Comparison of ENCODE assay signal across 11 cellular contexts in the genomic region with DNA sequence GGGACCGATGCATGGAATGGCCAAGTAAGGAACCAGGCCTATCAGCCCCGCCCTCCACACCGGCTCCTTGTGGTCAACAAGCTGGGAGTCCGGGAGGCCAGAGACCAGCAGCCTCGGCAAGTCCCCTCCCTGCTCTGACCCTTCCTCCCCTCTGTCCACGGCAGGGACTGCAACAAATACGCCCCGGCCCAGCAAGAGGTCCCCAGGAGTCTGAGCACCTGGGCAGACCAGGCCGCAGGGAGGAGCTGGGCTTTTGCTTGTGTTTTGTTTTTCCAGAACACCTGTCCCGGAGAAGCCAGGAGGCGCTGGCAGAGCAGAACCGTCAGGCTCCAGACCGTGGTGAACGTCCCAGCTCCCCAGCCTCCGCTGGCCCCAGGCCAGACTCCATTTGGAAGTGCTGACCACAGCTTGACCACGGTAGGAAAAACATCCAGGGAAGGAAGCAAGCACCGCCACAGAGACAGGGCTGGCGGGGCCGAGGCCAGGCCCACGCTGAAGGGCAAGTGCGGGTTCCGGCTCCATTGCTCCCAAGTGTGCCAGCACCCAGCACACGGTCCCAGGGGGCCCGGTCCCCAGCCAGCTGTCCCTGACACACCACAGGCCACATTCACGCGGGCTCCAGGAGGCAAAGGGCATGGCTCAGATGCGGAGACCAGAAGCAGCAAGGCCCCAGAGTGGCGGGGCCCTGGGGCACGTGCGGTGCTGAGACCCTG. TPM values are rescaled to one million over a fixed set of nuclear protein-coding genes. Genes with fewer than 3 reads are reported as not detected.
A peak's percentile ranks its signal among the peaks of the same experiment; 100 is the strongest.
DNase-seq lines count a peak whose midpoint lies in the region; ATAC-seq, FAIRE-seq and TF ChIP-seq lines count a peak whose summit lies in the region.
"Had no signal": no experiment of that assay in that cellular context is flagged by ENCODE, and none has a peak within 500 bp of the region (broad histone marks: within the 10 kb centered on the region; RNA-seq: fewer than 3 reads in every experiment).

No MANE protein-coding gene starts in this region.

- H3K4me2 ChIP-seq in astrocyte (ENCODE audit: low read length) = peak overlapping the region; percentile 80

- intact Hi-C loops in right cardiac atrium (cut with DNase I) (no loop called here), sciatic nerve (cut with DNase I) (no loop called here)

- no peaks in the 10 kb centered on the region for H3K27me3 ChIP-seq in astrocyte (ENCODE audit: insufficient read depth, low read length)
- no peaks in the 10 kb centered on the region for H3K27me3 ChIP-seq in right cardiac atrium (ENCODE audit: control insufficient read depth, insufficient read depth)

- H3K4me3 ChIP-seq in astrocyte (ENCODE audit: insufficient read depth, low read depth, low read length) (peak overlapping the region; percentile 36), right cardiac atrium (ENCODE audit: low read length) (no peak overlapping the region)

- H2AFZ ChIP-seq in astrocyte (ENCODE audit: low read depth, low read length) = no peak overlapping the region

- ATAC-seq in right cardiac atrium (peak; percentile 62 to 71), sciatic nerve (peak; percentile 84), GM19328 (IDR thresholded peaks at IDR 0.05; ENCODE audit: unreplicated experiment) (no peak), GM19455 (IDR thresholded peaks at IDR 0.05; ENCODE audit: unreplicated experiment) (no peak)
- ATAC-seq: stimulated activated naive CD8-positive, alpha-beta T cell treated with anti-CD3 and anti-CD28 coated beads, Interleukin-15, Interleukin-2, amounts not matched to agents 100 U/mL and 50 U/mL, for 24 hours had no signal

- peak; percentile 61 for DNase-seq in H4 (ENCODE audit: low spot score)
- peak; percentile 89 for DNase-seq in astrocyte (ENCODE audit: low read depth)
- peak; percentile 85 to 95 (median 92) for DNase-seq in right cardiac atrium
- DNase-seq in sciatic nerve (ENCODE audit: low spot score) = peak; percentile 90
- no peak for DNase-seq in RPMI8226
- DNase-seq in SK-N-DZ (ENCODE audit: low spot score) = no peak
- DNase-seq: NCI-H1105 treated with DMSO at 0.1 percent for 48 hours; stimulated activated naive CD8-positive, alpha-beta T cell treated with anti-CD3 and anti-CD28 coated beads, Interleukin-15, Interleukin-2, amounts not matched to agents 100 U/mL and 50 U/mL, for 24 hours had no signal

- peaks cover 29% of the 10 kb centered on the region for H3K4me1 Mint-ChIP-seq in astrocyte (ENCODE audit: low read depth, unreplicated experiment)

- H3K9ac ChIP-seq in astrocyte (ENCODE audit: low read length) = peak overlapping the region; percentile 66

- H3K4me1 ChIP-seq in astrocyte (ENCODE audit: insufficient read depth, low read length) = peaks cover 43% of the 10 kb centered on the region
- no peaks in the 10 kb centered on the region for H3K4me1 ChIP-seq in right cardiac atrium (ENCODE audit: control insufficient read depth, insufficient read depth, low read length)

- WGBS in right cardiac atrium = 51% methylated on average over 30 of the region's 30 CpGs

- no peak overlapping the region for H3K27ac Mint-ChIP-seq in astrocyte (ENCODE audit: unreplicated experiment)
- H3K27ac Mint-ChIP-seq: T-helper 1 cell treated with Interleukin-12 subunit alpha and Interleukin-12 subunit beta and Interleukin-4 antibody, amounts not matched to agents 30 μg/mL and 1 μg/mL, for 36 hours had no signal

- peaks cover 57% of the 10 kb centered on the region for H3K79me2 ChIP-seq in astrocyte (ENCODE audit: insufficient read depth, low read length)

- H3K9me3 ChIP-seq in astrocyte (ENCODE audit: insufficient read depth, low read depth, low read length) (no peaks in the 10 kb centered on the region), right cardiac atrium (ENCODE audit: control insufficient read depth, low read length) (no peaks in the 10 kb centered on the region)

- no peaks in the 10 kb centered on the region for H3K9me3 Mint-ChIP-seq in astrocyte (ENCODE audit: unreplicated experiment)
- H3K9me3 Mint-ChIP-seq: T-helper 1 cell treated with Interleukin-12 subunit alpha and Interleukin-12 subunit beta and Interleukin-4 antibody, amounts not matched to agents 30 μg/mL and 1 μg/mL, for 36 hours had no signal

- no peak for FAIRE-seq in astrocyte (lab: Jason Lieb, UNC)

- no peak overlapping the region for H3K4me3 Mint-ChIP-seq in astrocyte (ENCODE audit: unreplicated experiment)
- H3K4me3 Mint-ChIP-seq: T-helper 1 cell treated with Interleukin-12 subunit alpha and Interleukin-12 subunit beta and Interleukin-4 antibody, amounts not matched to agents 30 μg/mL and 1 μg/mL, for 36 hours had no signal

- peaks cover 14% of the 10 kb centered on the region for H3K36me3 Mint-ChIP-seq in astrocyte (ENCODE audit: low read depth, unreplicated experiment)

- H3K27ac ChIP-seq in astrocyte (ENCODE audit: low read depth, low read length) = peak overlapping the region; percentile 71
- H3K27ac ChIP-seq in right cardiac atrium (ENCODE audit: low read length) = peak overlapping the region; percentile 22

- H3K36me3 ChIP-seq in astrocyte (ENCODE audit: insufficient read depth, low read length) = peaks cover 4% of the 10 kb centered on the region

- H3K27me3 Mint-ChIP-seq in astrocyte (ENCODE audit: low read depth, unreplicated experiment) = no peaks in the 10 kb centered on the region

- no peak for TF ChIP-seq CTCF in astrocyte (IDR thresholded peaks at IDR 0.05; ENCODE audit: insufficient read depth, low read depth, low read length)

- H4K20me1 ChIP-seq in astrocyte (ENCODE audit: insufficient read depth, low read length) = peaks cover 89% of the 10 kb centered on the region

RNA-seq across cellular contexts. Expression of gene VAV2, which starts 56.6 kb away (rescaled TPM):
- 4.5 and 6.1 TPM in 2 replicates for total RNA-seq in H4 (2014; rRNA removed; shearing (Covaris generic))
- 36.5 and 41.6 TPM in 2 replicates for total RNA-seq in astrocyte
- total RNA-seq in right cardiac atrium = 10 to 100 TPM in 1 of 4 donors, 1 to 10 TPM in 3; 6.3 to 11.4 (median 8.2) TPM
- 4.7 TPM for polyA plus RNA-seq in right cardiac atrium
- 20.5 TPM for total RNA-seq in sciatic nerve
- polyA plus RNA-seq in SK-N-DZ (2014; cell fraction: cytosol; rRNA removed) = 17.8 and 20.2 TPM in 2 replicates
- polyA plus RNA-seq in SK-N-DZ (2014; cell fraction: nucleus; rRNA removed) = 36.3 and 41.4 TPM in 2 replicates

Comparison
In these comparisons a context has a peak if more than half of its experiments do, and no peak if none do; other contexts are left out.
1. DNase-seq: peak in H4 (single experiment), astrocyte (single experiment), right cardiac atrium (3 of 3) and sciatic nerve (single experiment); none in RPMI8226 (single experiment) and SK-N-DZ (single experiment).
2. ATAC-seq: peak in right cardiac atrium (2 of 2) and sciatic nerve (single experiment); none in GM19328 (single experiment) and GM19455 (single experiment).